ENCODE assay signal across 13 cellular contexts in genomic region chr3:187735837-187736236, GRCh38. TPM values are rescaled to one million over a fixed set of nuclear protein-coding genes. Genes with fewer than 3 reads are reported as not detected.
DNase-seq lines count a peak whose midpoint lies in the region; ATAC-seq, FAIRE-seq and TF ChIP-seq lines count a peak whose summit lies in the region.
"Had no signal": no experiment of that assay in that cellular context is flagged by ENCODE, and none has a peak within 500 bp of the region (broad histone marks: within the 10 kb centered on the region; RNA-seq: fewer than 3 reads in every experiment).

No MANE protein-coding gene starts in this region.

- in situ Hi-C loops in HepG2 (cut with HindIII; ENCODE audit: extremely low pct_ligation_motif_present, low pct_unique_long_range_greater_than_20kb): loop anchor here (25.0 kb wide), 3 partner anchors 676 to 1001 kb away; no protein-coding TSS in a partner anchor

- peaks cover 57% of the 10 kb centered on the region for H3K4me1 ChIP-seq in HepG2 (ENCODE audit: insufficient read depth, low read length)

- no peak for FAIRE-seq in HepG2 (lab: Jason Lieb, UNC)
- FAIRE-seq: TTC549 had no signal

- intact Hi-C loops in HepG2 (cut with micrococcal nuclease; ENCODE audit: unreplicated experiment) (loop anchor here (5.0 kb wide), 1 partner anchor 1101 kb away; no protein-coding TSS in a partner anchor), sciatic nerve (cut with DNase I) (no loop called here)

- ATAC-seq in activated T-helper 17 cell treated with anti-CD3 and anti-CD28 coated beads, Interleukin-2, amount 50 U/mL, for 72 hours (replicated peaks): no peak
- ATAC-seq in HepG2: no peak
- no peak for ATAC-seq in stimulated activated memory B cell treated with anti-CD40 and anti-IgM and Interleukin-4, amounts not matched to agents 10 μg/mL and 1 μg/mL and 100 μg/mL, for 72 hours
- no peak for ATAC-seq in sciatic nerve

- WGBS in HepG2 (ENCODE audit: low lambda C conversion rate): 91% methylated on average over 3 of the region's 3 CpGs

- H4K20me1 ChIP-seq in HepG2 (ENCODE audit: insufficient read depth, low read length): peaks cover 79% of the 10 kb centered on the region

- no peaks in the 10 kb centered on the region for H3K27me3 Mint-ChIP-seq in activated T-helper 17 cell treated with anti-CD3 and anti-CD28 coated beads, Interleukin-2, amount 50 U/mL, for 72 hours
- H3K27me3 Mint-ChIP-seq in stimulated activated memory B cell treated with anti-CD40 and anti-IgM and Interleukin-4, amounts not matched to agents 10 μg/mL and 1 μg/mL and 100 μg/mL, for 72 hours: no peaks in the 10 kb centered on the region

- peaks cover 91% of the 10 kb centered on the region for H3K36me3 Mint-ChIP-seq in activated T-helper 17 cell treated with anti-CD3 and anti-CD28 coated beads, Interleukin-2, amount 50 U/mL, for 72 hours (ENCODE audit: low read depth)
- H3K36me3 Mint-ChIP-seq in stimulated activated memory B cell treated with anti-CD40 and anti-IgM and Interleukin-4, amounts not matched to agents 10 μg/mL and 1 μg/mL and 100 μg/mL, for 72 hours: peaks cover 21% of the 10 kb centered on the region

- peaks cover 16 to 44% of the 10 kb centered on the region in 2 experiments for H3K36me3 ChIP-seq in HepG2 (replicated peaks in 1 of 2; ENCODE audit: control insufficient read depth in 1 of 2, insufficient read depth in 2 of 2, low read length in 2 of 2)

- peaks cover 33% of the 10 kb centered on the region for H3K4me1 Mint-ChIP-seq in activated T-helper 17 cell treated with anti-CD3 and anti-CD28 coated beads, Interleukin-2, amount 50 U/mL, for 72 hours
- peaks cover 34% of the 10 kb centered on the region for H3K4me1 Mint-ChIP-seq in stimulated activated memory B cell treated with anti-CD40 and anti-IgM and Interleukin-4, amounts not matched to agents 10 μg/mL and 1 μg/mL and 100 μg/mL, for 72 hours

- peak overlapping the region; percentile 100 for H3K4me3 Mint-ChIP-seq in activated T-helper 17 cell treated with anti-CD3 and anti-CD28 coated beads, Interleukin-2, amount 50 U/mL, for 72 hours
- H3K4me3 Mint-ChIP-seq in stimulated activated memory B cell treated with anti-CD40 and anti-IgM and Interleukin-4, amounts not matched to agents 10 μg/mL and 1 μg/mL and 100 μg/mL, for 72 hours: no peak overlapping the region

- no peak for TF ChIP-seq EP300 in HepG2 (IDR thresholded peaks at IDR 0.05; ENCODE audit: low read depth in 2 of 2, low read length in 2 of 2)
- TF ChIP-seq EP300 in HepG2 (CRISPR knock-in tag; IDR thresholded peaks at IDR 0.05; ENCODE audit: borderline replicate concordance): no peak

- no peaks in the 10 kb centered on the region for H3K27me3 ChIP-seq in HepG2 (ENCODE audit: control insufficient read depth in 1 of 2, insufficient read depth in 2 of 2, low read length in 2 of 2)

- peak overlapping the region; percentile 100 for H3K27ac Mint-ChIP-seq in activated T-helper 17 cell treated with anti-CD3 and anti-CD28 coated beads, Interleukin-2, amount 50 U/mL, for 72 hours
- peak overlapping the region; percentile 25 for H3K27ac Mint-ChIP-seq in stimulated activated memory B cell treated with anti-CD40 and anti-IgM and Interleukin-4, amounts not matched to agents 10 μg/mL and 1 μg/mL and 100 μg/mL, for 72 hours

- H3K79me2 ChIP-seq in HepG2 (ENCODE audit: insufficient read depth, low read length): peaks cover 75% of the 10 kb centered on the region

- BruUV-seq in HepG2 (replicated peaks; lab: Mats Ljungman, UMichigan): no TSS peak

- peak overlapping the region; percentile 27 for H3K27ac ChIP-seq in HepG2 (ENCODE audit: extremely low read length, insufficient read depth, low read length)

- DNase-seq in HCEC 1CT (peak; percentile 34), HepG2 (ENCODE audit: low spot score) (no peak), NCI-H2196 (lab: John Stamatoyannopoulos, UW; ENCODE audit: unreplicated experiment) (no peak), sciatic nerve (ENCODE audit: low spot score) (no peak), iPS-NIHi11 (ENCODE audit: low spot score) (no peak)
- DNase-seq: activated effector memory CD4-positive, alpha-beta T cell treated with Interleukin-2 at 50 U/mL for 16 hours; kidney glomerular epithelial cell; NCI-H1417; stimulated activated naive CD4-positive, alpha-beta T cell treated with Interleukin-2 at 50 U/mL for 16 hours had no signal

- H3K9ac ChIP-seq in HepG2 (ENCODE audit: insufficient read depth, low read depth, low read length): no peak overlapping the region

- no peaks in the 10 kb centered on the region for H3K9me3 ChIP-seq in HepG2 (ENCODE audit: low read length)

- TF ChIP-seq RAD21 in HepG2 (CRISPR knock-in tag; IDR thresholded peaks at IDR 0.05): no peak

- CTCF ChIA-PET in HepG2 (lab: Yijun Ruan, JAX; ENCODE audit: low intra/inter-chr PET ratio, low total read pairs): no interaction called here

- TF ChIP-seq CTCF in HepG2 (CRISPR knock-in tag; IDR thresholded peaks at IDR 0.05): no peak

- POLR2A ChIA-PET in HepG2 (lab: Yijun Ruan, JAX): interaction anchor here (0.5 to 5.7 kb wide), 6 partner anchors 9 to 464 kb away, joined by 3 to 31 read pairs (median 4); partner anchors contain the start of gene BCL6

- H3K9me3 Mint-ChIP-seq in activated T-helper 17 cell treated with anti-CD3 and anti-CD28 coated beads, Interleukin-2, amount 50 U/mL, for 72 hours: no peaks in the 10 kb centered on the region
- H3K9me3 Mint-ChIP-seq in stimulated activated memory B cell treated with anti-CD40 and anti-IgM and Interleukin-4, amounts not matched to agents 10 μg/mL and 1 μg/mL and 100 μg/mL, for 72 hours: no peaks in the 10 kb centered on the region

- no peak overlapping the region for H2AFZ ChIP-seq in HepG2 (ENCODE audit: low read length)

- TF ChIP-seq POLR2A in HepG2 (IDR thresholded peaks at IDR 0.05; ENCODE audit: insufficient read depth in 1 of 2, low read depth in 2 of 2, low read length in 2 of 2): no peak

- no peak overlapping the region for H3K4me3 ChIP-seq in HepG2 (replicated peaks in 1 of 3; ENCODE audit: insufficient read depth in 1 of 3, low read depth in 2 of 3, low read length in 3 of 3)

- no peak overlapping the region for H3K4me2 ChIP-seq in HepG2 (ENCODE audit: low read depth, low read length)

TF ChIP-seq in HepG2, 621 proteins besides CTCF, POLR2A, EP300 and RAD21 (continues in another document):
- TF ChIP-seq ZNF354B (CRISPR knock-in tag; IDR thresholded peaks at IDR 0.05) (no peak), ZNF337 (CRISPR knock-in tag; IDR thresholded peaks at IDR 0.05; ENCODE audit: borderline replicate concordance, low read depth) (no peak)

RNA-seq across cellular contexts. Expression of gene BCL6, which starts 9.4 kb away (rescaled TPM):
- total RNA-seq in activated T-helper 17 cell treated with anti-CD3 and anti-CD28 coated beads, Interleukin-2, amount 50 U/mL, for 72 hours: 100 to 1,000 TPM in 1 of 2 donors, 10 to 100 TPM in 1; 67.5 to 143 TPM
- total RNA-seq in HepG2 (2016; rRNA removed; fragmentation: Illumina TruSeq; extraction: Trizol) (20.3 and 21.2 TPM in 2 replicates), sciatic nerve (188 TPM)
- total RNA-seq in HepG2 (2016; cell fraction: cytosol; rRNA removed; fragmentation: Illumina TruSeq; extraction: Trizol; ENCODE audit: low read depth): 5.3 and 5.8 TPM in 2 replicates
- total RNA-seq in HepG2 (2016; cell fraction: insoluble cytoplasmic fraction; rRNA removed; fragmentation: Illumina TruSeq; extraction: Trizol): 12.4 and 21.0 TPM in 2 replicates
- 8.3 and 11.0 TPM in 2 replicates for total RNA-seq in HepG2 (2016; cell fraction: membrane; rRNA removed; fragmentation: Illumina TruSeq; extraction: Trizol)
- 25.9 and 29.9 TPM in 2 replicates for total RNA-seq in HepG2 (2016; cell fraction: nucleus; rRNA removed; fragmentation: Illumina TruSeq; extraction: Trizol)
- polyA plus RNA-seq in HepG2 (2011; rRNA removed): 53.7 and 67.5 TPM in 2 replicates
- polyA plus RNA-seq in HepG2 (2011; cell fraction: cytosol; rRNA removed): 18.9 and 19.0 TPM in 2 replicates
- 286 and 355 TPM in 2 replicates for polyA plus RNA-seq in HepG2 (2011; cell fraction: nucleus; rRNA removed)
- polyA plus RNA-seq in HepG2 (2012): 95.9 and 236 TPM in 2 replicates
- polyA plus RNA-seq in HepG2 (2016; cell fraction: cytosol; fragmentation: Illumina TruSeq; extraction: Trizol; ENCODE audit: low read depth): 1.1 and 1.4 TPM in 2 replicates
- 19.4 and 26.5 TPM in 2 replicates for polyA plus RNA-seq in HepG2 (2016; cell fraction: insoluble cytoplasmic fraction; fragmentation: Illumina TruSeq; extraction: Trizol; ENCODE audit: low read depth)
- polyA plus RNA-seq in HepG2 (2016; cell fraction: membrane; fragmentation: Illumina TruSeq; extraction: Trizol; ENCODE audit: low read depth): 3.5 and 4.8 TPM in 2 replicates
- polyA plus RNA-seq in HepG2 (2016; cell fraction: nucleus; fragmentation: Illumina TruSeq; extraction: Trizol; ENCODE audit: insufficient read depth, low read depth): 95.1 and 111 TPM in 2 replicates
- polyA minus RNA-seq in HepG2 (2011; rRNA and poly(A)+ RNA removed; ENCODE audit: low replicate concordance): 16.4 and 68.3 TPM in 2 replicates
- 22.3 and 35.5 TPM in 2 replicates for polyA minus RNA-seq in HepG2 (2011; cell fraction: cytosol; rRNA and poly(A)+ RNA removed)
- 81.2 and 114 TPM in 2 replicates for polyA minus RNA-seq in HepG2 (2011; cell fraction: nucleus; rRNA and poly(A)+ RNA removed)

RNA-seq across cellular contexts. Expression of gene RTP2, which starts 33.5 kb away (rescaled TPM):
- total RNA-seq in activated T-helper 17 cell treated with anti-CD3 and anti-CD28 coated beads, Interleukin-2, amount 50 U/mL, for 72 hours: not detected
- total RNA-seq in HepG2 (2016; rRNA removed; fragmentation: Illumina TruSeq; extraction: Trizol) (not detected in 2 replicates), sciatic nerve (not detected)
- not detected in 2 replicates for total RNA-seq in HepG2 (2016; cell fraction: cytosol; rRNA removed; fragmentation: Illumina TruSeq; extraction: Trizol; ENCODE audit: low read depth)
- not detected in 2 replicates for total RNA-seq in HepG2 (2016; cell fraction: insoluble cytoplasmic fraction; rRNA removed; fragmentation: Illumina TruSeq; extraction: Trizol)
- total RNA-seq in HepG2 (2016; cell fraction: membrane; rRNA removed; fragmentation: Illumina TruSeq; extraction: Trizol): not detected in 2 replicates
- not detected in 2 replicates for total RNA-seq in HepG2 (2016; cell fraction: nucleus; rRNA removed; fragmentation: Illumina TruSeq; extraction: Trizol)
- not detected in 2 replicates for polyA plus RNA-seq in HepG2 (2011; rRNA removed)
- not detected in 2 replicates for polyA plus RNA-seq in HepG2 (2011; cell fraction: cytosol; rRNA removed)
- not detected in 2 replicates for polyA plus RNA-seq in HepG2 (2011; cell fraction: nucleus; rRNA removed)
- polyA plus RNA-seq in HepG2 (2012): not detected in 2 replicates
- not detected in 2 replicates for polyA plus RNA-seq in HepG2 (2016; cell fraction: cytosol; fragmentation: Illumina TruSeq; extraction: Trizol; ENCODE audit: low read depth)
- not detected in 2 replicates for polyA plus RNA-seq in HepG2 (2016; cell fraction: insoluble cytoplasmic fraction; fragmentation: Illumina TruSeq; extraction: Trizol; ENCODE audit: low read depth)
- polyA plus RNA-seq in HepG2 (2016; cell fraction: membrane; fragmentation: Illumina TruSeq; extraction: Trizol; ENCODE audit: low read depth): not detected in 2 replicates
- not detected in 2 replicates for polyA plus RNA-seq in HepG2 (2016; cell fraction: nucleus; fragmentation: Illumina TruSeq; extraction: Trizol; ENCODE audit: insufficient read depth, low read depth)
- 0.19 TPM in 1 of 2 replicates, not detected in the other for polyA minus RNA-seq in HepG2 (2011; rRNA and poly(A)+ RNA removed; ENCODE audit: low replicate concordance)
- not detected in 2 replicates for polyA minus RNA-seq in HepG2 (2011; cell fraction: cytosol; rRNA and poly(A)+ RNA removed)
- not detected in 2 replicates for polyA minus RNA-seq in HepG2 (2011; cell fraction: nucleus; rRNA and poly(A)+ RNA removed)
- total RNA-seq: epithelial cell of proximal tubule had no signal
